In the genomic region with DNA sequence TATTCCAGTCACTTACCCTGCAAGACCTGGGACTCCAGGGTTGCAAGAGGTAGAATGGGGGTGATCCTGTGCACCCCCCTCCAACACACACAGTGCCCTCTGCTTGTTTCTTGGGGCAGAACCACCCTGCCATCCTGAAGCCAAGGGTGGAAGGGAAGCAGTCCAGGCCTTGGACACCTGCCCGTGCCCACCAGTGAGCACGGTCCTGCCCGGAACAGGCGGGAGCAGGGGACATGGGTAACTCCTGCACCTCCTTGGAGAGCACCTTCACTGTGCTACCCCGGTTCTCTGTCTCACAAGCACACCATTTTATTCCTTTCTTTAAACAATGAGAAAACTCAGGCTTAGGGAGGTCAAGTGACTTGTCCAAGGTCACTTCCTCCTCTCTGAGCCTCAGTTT, we compare ENCODE assay signal across 1 cellular context.
TF ChIP-seq lines count a peak whose summit lies in the region.

No MANE protein-coding gene starts in this region.

TF ChIP-seq in endothelial cell of umbilical vein, 7 proteins besides CTCF, POLR2A, EP300 and RAD21 (continued from another document):
- no peak for TF ChIP-seq EZH2 (IDR thresholded peaks at IDR 0.05; ENCODE audit: borderline replicate concordance, low read depth, low read length, severe bottlenecking)
